Comparison of ENCODE assay signal across 1 cellular context in the genomic region with DNA sequence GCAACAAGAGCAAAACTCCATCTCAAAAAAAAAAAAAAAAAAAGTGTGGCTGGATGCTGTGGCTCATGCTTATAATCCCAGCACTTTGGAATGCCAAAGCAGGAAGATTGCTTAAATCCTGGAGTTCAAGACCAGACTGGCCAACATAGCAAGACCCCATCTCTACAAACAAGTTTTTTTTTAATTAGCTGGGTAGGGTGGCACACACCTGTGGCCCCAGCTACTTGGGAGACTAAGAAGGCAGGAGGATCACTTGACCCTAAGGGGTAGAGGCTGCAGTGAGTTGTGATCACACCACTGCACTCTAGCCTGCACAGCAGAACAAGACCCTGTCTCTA.
TF ChIP-seq lines count a peak whose summit lies in the region.

No MANE protein-coding gene starts in this region.

TF ChIP-seq in GM12878, 131 proteins besides CTCF, POLR2A, EP300 and RAD21:
- TF ChIP-seq NR2C1 (IDR thresholded peaks at IDR 0.05) (no peak), TAF1 (IDR thresholded peaks at IDR 0.05; ENCODE audit: borderline replicate concordance, low read depth, low read length) (no peak)
- TF ChIP-seq, protein P1, sequence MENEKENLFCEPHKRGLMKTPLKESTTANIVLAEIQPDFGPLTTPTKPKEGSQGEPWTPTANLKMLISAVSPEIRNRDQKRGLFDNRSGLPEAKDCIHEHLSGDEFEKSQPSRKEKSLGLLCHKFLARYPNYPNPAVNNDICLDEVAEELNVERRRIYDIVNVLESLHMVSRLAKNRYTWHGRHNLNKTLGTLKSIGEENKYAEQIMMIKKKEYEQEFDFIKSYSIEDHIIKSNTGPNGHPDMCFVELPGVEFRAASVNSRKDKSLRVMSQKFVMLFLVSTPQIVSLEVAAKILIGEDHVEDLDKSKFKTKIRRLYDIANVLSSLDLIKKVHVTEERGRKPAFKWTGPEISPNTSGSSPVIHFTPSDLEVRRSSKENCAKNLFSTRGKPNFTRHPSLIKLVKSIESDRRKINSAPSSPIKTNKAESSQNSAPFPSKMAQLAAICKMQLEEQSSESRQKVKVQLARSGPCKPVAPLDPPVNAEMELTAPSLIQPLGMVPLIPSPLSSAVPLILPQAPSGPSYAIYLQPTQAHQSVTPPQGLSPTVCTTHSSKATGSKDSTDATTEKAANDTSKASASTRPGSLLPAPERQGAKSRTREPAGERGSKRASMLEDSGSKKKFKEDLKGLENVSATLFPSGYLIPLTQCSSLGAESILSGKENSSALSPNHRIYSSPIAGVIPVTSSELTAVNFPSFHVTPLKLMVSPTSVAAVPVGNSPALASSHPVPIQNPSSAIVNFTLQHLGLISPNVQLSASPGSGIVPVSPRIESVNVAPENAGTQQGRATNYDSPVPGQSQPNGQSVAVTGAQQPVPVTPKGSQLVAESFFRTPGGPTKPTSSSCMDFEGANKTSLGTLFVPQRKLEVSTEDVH (IDR thresholded peaks at IDR 0.05; ENCODE audit: low read depth, partially characterized antibody): no peak
